1 cellular context compared by ENCODE assay signal in the genomic region with DNA sequence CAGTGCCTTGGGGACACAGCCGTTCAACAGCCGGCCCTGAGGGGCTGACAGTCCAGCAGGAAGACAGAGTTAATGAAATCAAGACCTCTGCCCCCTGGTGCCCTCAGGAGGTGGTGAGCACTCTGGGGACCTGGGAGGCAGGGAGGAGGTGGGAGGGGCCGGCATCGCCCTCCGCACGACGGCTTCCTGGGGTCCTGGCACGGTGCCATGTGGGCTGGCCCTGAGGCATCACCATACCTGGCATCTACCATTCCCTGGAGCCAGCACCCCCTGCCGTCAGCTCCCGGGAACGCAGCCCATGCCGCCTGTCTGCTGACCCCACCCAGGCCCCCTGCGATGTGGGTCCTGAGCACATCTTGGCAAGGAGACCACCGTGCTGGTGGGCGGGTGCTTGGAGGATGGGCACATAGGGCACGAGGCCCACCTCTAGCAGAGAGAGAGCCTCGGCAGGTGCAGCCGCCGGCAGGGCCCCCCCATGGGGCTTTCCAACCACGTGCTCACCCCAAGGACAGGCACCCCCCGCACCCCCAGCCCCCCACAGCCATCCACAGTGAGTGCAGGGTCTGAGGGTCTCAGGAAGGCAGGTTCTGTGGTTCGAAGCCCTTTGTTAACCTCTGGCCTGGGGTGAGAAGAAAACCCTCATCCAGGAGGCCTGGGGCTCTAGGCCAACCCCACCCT.
TF ChIP-seq lines count a peak whose summit lies in the region.

No MANE protein-coding gene starts in this region.

TF ChIP-seq in K562, 482 proteins besides CTCF, POLR2A, EP300 and RAD21 (continued from another document):
- TF ChIP-seq HNRNPL (IDR thresholded peaks at IDR 0.05; ENCODE audit: low read depth, low read length) (0 out of 2 replicates have a peak, but pooled peaks have one; percentile 24), MCM5 (IDR thresholded peaks at IDR 0.05; ENCODE audit: low read depth) (no peak), SMARCA4 (IDR thresholded peaks at IDR 0.05) (no peak), NFIC (IDR thresholded peaks at IDR 0.05) (peak; percentile 96), RBM22 (IDR thresholded peaks at IDR 0.05; ENCODE audit: low read depth, low read length, poor library complexity, severe bottlenecking) (peak; percentile 33)
